Comparison of ENCODE assay signal across 8 cellular contexts in the genomic region with DNA sequence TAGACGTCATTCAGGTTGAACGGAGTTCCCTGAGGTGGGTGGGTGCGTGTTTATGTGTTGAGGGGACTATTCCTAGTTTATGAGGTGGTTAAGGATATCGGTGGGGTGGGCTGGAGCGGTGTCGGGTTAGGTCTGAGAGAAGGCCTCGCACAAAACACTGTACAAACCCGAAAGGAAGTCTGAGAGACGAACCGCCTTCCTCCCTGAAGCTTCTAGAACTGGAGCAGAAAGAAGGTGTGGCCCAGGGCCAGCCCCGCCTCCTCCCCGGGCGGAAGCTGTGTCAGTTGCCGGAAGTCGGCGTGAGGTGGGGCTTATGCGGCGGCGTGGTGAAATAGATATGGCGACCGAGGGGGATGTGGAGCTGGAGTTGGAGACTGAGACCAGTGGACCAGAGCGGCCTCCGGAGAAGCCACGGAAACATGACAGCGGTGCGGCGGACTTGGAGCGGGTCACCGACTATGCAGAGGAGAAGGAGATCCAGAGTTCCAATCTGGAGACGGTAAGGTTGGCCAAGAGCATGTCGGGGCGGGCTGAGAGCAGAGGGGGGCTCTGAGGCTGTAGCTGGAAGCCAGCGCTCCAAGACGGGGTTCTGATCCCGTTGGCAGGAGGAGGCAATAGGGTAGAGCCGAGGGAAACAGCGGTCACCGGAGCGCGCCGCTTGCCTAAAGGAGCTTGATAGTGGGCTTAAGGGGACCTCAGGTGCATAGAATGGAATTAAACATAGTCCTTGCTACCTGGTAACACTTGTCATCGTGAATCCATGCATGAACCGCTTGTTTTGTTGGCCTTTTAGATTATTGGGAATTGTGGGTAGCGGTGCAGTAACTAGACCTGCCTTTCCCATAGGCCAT. TPM values are rescaled to one million over a fixed set of nuclear protein-coding genes. Genes with fewer than 3 reads are reported as not detected.
A peak's percentile ranks its signal among the peaks of the same experiment; 100 is the strongest.
DNase-seq lines count a peak whose midpoint lies in the region; ATAC-seq and TF ChIP-seq lines count a peak whose summit lies in the region.

A gene with protein sequence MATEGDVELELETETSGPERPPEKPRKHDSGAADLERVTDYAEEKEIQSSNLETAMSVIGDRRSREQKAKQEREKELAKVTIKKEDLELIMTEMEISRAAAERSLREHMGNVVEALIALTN (plus strand): TSS at position 314 of the 851 bp plus-strand sequence. CDS start 24 bp downstream, at position 338.

- peaks cover 32 to 40% of the 10 kb centered on the region in 2 donors for H3K4me1 Mint-ChIP-seq in effector memory CD8-positive, alpha-beta T cell (ENCODE audit: low read depth in 2 of 2)
- H3K4me1 Mint-ChIP-seq in memory B cell, result peaks cover 30% of the 10 kb centered on the region

- TF ChIP-seq CTCF in C4-2B (conservative IDR thresholded peaks at IDR 0.05), result no peak

- no peaks in the 10 kb centered on the region for H3K9me3 Mint-ChIP-seq in effector memory CD8-positive, alpha-beta T cell
- H3K9me3 Mint-ChIP-seq in memory B cell, result no peaks in the 10 kb centered on the region

- peaks cover 71% of the 10 kb centered on the region for H3K36me3 Mint-ChIP-seq in effector memory CD8-positive, alpha-beta T cell (ENCODE audit: insufficient read depth)
- peaks cover 23% of the 10 kb centered on the region for H3K36me3 Mint-ChIP-seq in memory B cell

- peak; percentile 80 for ATAC-seq in GM19395 (IDR thresholded peaks at IDR 0.05; ENCODE audit: unreplicated experiment)
- peak; percentile 72 for ATAC-seq in HG03571 (IDR thresholded peaks at IDR 0.05; ENCODE audit: unreplicated experiment)
- ATAC-seq in effector memory CD8-positive, alpha-beta T cell (replicated peaks), result peak; percentile 99
- peak; percentile 100 for ATAC-seq in memory B cell (ENCODE audit: low read depth)

- H3K27me3 Mint-ChIP-seq in effector memory CD8-positive, alpha-beta T cell, result no peaks in the 10 kb centered on the region
- H3K27me3 Mint-ChIP-seq in memory B cell, result no peaks in the 10 kb centered on the region

- POLR2A ChIA-PET in activated CD8-positive, alpha-beta memory T cell treated with anti-CD3 and anti-CD28 coated beads for 36 hours (lab: Charles Lee), result interaction anchor here (0.9 to 1.6 kb wide), 4 partner anchors 9 to 24 kb away, joined by 4 to 12 read pairs (median 6); a partner anchor contains a TSS

- H3K27ac ChIP-seq in C4-2B, result peak within 1 kb of the TSS; percentile 84

- CTCF ChIA-PET in activated CD8-positive, alpha-beta memory T cell treated with anti-CD3 and anti-CD28 coated beads for 36 hours (lab: Charles Lee), result interaction anchor here (0.9 to 1.0 kb wide), 2 partner anchors 9 to 11 kb away, joined by 3 read pairs; a partner anchor contains a TSS

- H3K27ac Mint-ChIP-seq in effector memory CD8-positive, alpha-beta T cell, result peak within 1 kb of the TSS; percentile 93 to 96
- H3K27ac Mint-ChIP-seq in memory B cell, result peak within 1 kb of the TSS; percentile 98

- peak within 1 kb of the TSS; percentile 98 to 99 for H3K4me3 Mint-ChIP-seq in effector memory CD8-positive, alpha-beta T cell
- peak within 1 kb of the TSS; percentile 100 for H3K4me3 Mint-ChIP-seq in memory B cell

- peak; percentile 79 for DNase-seq in NK-92 treated with Interleukin-12 subunit alpha and Interleukin-12 subunit beta, amount 100 ng/mL, for 24 hours (lab: John Stamatoyannopoulos, UW)
- DNase-seq in effector memory CD8-positive, alpha-beta T cell, result peak; percentile 89 to 91 (median 91)
- DNase-seq in memory B cell (ENCODE audit: low spot score in 2 of 2), result peak; percentile 78 to 82
- peak; percentile 80 for DNase-seq in stimulated activated CD8-positive, alpha-beta memory T cell treated with anti-CD3 and anti-CD28 coated beads, Interleukin-12 subunit alpha, Interleukin-12 subunit beta, amount 100 ng/mL, for 24 hours (ENCODE audit: extremely low read depth)

RNA-seq across cellular contexts. Expression of the gene that starts here (rescaled TPM):
- total RNA-seq in activated CD8-positive, alpha-beta memory T cell treated with anti-CD3 and anti-CD28 coated beads for 36 hours, result 10 to 100 TPM; 19.3 to 21.8 TPM

Comparison
In these comparisons a context has a peak if more than half of its experiments do, and no peak if none do; other contexts are left out.
1. Peak in every context shown above with its lines: DNase-seq, ATAC-seq and H3K27ac ChIP-seq.